In the genomic region with DNA sequence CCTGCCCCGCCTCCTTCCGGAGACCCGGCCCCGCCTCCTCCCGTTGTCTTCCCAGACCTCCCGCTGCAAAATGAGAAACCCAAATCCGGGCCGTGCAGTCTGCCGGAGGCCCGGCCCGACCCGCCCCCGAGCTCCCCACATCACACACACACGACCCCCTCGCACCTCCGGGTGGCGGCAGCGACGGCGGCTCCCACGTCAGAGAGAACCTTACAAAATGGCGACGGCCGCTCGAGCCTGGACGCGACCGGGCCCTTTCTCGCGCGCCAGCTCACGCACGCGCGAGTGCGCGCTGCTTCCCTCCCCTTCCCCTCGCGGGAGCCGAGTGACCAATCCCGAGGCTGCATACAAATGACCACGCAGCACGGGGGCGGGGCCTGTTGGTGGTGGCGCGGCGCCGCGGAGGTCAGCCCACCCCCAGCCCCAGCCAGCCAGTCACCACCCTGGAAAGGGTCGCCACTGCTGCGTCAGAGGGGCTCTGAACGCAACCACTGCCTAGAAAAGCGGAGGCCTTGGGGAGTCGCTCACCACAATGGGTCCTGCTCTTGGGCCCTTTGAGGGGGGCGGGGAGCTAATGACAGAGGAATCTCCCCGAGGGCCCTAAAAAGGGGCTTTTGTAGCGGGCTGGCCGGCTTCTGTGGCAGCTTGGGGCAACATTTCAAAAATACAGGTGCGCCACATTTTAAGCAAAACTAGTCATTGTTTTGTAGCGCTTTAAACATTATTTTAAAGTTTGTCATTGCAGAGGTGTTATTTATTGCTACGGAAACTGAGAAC, we compare ENCODE assay signal across 1 cellular context.
TF ChIP-seq lines count a peak whose summit lies in the region.

RBM4B (minus strand) TSS at position 289 of the 777 bp plus-strand sequence. CDS start 808 bp downstream, outside the sequence.

TF ChIP-seq in WTC11, 78 proteins besides CTCF, POLR2A, EP300 and RAD21 (continued from another document and continues in another):
- no peak for TF ChIP-seq AFF4 (CRISPR knock-in tag; IDR thresholded peaks at IDR 0.05; ENCODE audit: borderline replicate concordance)
- TF ChIP-seq, protein P1, sequence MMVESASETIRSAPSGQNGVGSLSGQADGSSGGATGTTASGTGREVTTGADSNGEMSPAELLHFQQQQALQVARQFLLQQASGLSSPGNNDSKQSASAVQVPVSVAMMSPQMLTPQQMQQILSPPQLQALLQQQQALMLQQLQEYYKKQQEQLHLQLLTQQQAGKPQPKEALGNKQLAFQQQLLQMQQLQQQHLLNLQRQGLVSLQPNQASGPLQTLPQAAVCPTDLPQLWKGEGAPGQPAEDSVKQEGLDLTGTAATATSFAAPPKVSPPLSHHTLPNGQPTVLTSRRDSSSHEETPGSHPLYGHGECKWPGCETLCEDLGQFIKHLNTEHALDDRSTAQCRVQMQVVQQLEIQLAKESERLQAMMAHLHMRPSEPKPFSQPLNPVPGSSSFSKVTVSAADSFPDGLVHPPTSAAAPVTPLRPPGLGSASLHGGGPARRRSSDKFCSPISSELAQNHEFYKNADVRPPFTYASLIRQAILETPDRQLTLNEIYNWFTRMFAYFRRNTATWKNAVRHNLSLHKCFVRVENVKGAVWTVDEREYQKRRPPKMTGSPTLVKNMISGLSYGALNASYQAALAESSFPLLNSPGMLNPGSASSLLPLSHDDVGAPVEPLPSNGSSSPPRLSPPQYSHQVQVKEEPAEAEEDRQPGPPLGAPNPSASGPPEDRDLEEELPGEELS (CRISPR knock-in tag; IDR thresholded peaks at IDR 0.05): no peak
- peak; percentile 68 for TF ChIP-seq TEAD1 (CRISPR knock-in tag; IDR thresholded peaks at IDR 0.05)
- TF ChIP-seq ZNF396 (CRISPR knock-in tag; IDR thresholded peaks at IDR 0.05; ENCODE audit: borderline replicate concordance): no peak
- no peak for TF ChIP-seq ATF2 (CRISPR knock-in tag; IDR thresholded peaks at IDR 0.05; ENCODE audit: borderline replicate concordance, low read depth)
- TF ChIP-seq ZNF423 (CRISPR knock-in tag; IDR thresholded peaks at IDR 0.05): no peak
- no peak for TF ChIP-seq STAT6 (CRISPR knock-in tag; conservative IDR thresholded peaks at IDR 0.05; ENCODE audit: low read depth)
- no peak; the same call in 1 of the 2 replicates for TF ChIP-seq MYBL2 (CRISPR knock-in tag; IDR thresholded peaks at IDR 0.05)
- no peak for TF ChIP-seq EMX1 (CRISPR knock-in tag; IDR thresholded peaks at IDR 0.05)
- TF ChIP-seq, protein P2, sequence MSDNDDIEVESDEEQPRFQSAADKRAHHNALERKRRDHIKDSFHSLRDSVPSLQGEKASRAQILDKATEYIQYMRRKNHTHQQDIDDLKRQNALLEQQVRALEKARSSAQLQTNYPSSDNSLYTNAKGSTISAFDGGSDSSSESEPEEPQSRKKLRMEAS (CRISPR knock-in tag; IDR thresholded peaks at IDR 0.05): no peak; the same call in none of the 2 replicates
- no peak for TF ChIP-seq ZNF232 (CRISPR knock-in tag; IDR thresholded peaks at IDR 0.05)
- no peak for TF ChIP-seq RORB (CRISPR knock-in tag; IDR thresholded peaks at IDR 0.05)
- TF ChIP-seq TCF7 (CRISPR knock-in tag; IDR thresholded peaks at IDR 0.05; ENCODE audit: low read depth): no peak
- TF ChIP-seq ZBTB21 (CRISPR knock-in tag; IDR thresholded peaks at IDR 0.05; ENCODE audit: borderline replicate concordance): no peak; the same call in 1 of the 2 replicates
- TF ChIP-seq ZSCAN18 (CRISPR knock-in tag; IDR thresholded peaks at IDR 0.05): no peak
- TF ChIP-seq, protein P3, sequence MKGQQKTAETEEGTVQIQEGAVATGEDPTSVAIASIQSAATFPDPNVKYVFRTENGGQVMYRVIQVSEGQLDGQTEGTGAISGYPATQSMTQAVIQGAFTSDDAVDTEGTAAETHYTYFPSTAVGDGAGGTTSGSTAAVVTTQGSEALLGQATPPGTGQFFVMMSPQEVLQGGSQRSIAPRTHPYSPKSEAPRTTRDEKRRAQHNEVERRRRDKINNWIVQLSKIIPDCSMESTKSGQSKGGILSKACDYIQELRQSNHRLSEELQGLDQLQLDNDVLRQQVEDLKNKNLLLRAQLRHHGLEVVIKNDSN (CRISPR knock-in tag; IDR thresholded peaks at IDR 0.05): peak; percentile 63; the same call in 1 of the 2 replicates
- TF ChIP-seq ZNF532 (CRISPR knock-in tag; IDR thresholded peaks at IDR 0.05; ENCODE audit: borderline replicate concordance): no peak
- TF ChIP-seq GRHL2 (CRISPR knock-in tag; IDR thresholded peaks at IDR 0.05; ENCODE audit: insufficient replicate concordance, severe bottlenecking): no peak
- no peak; the same call in 1 of the 2 replicates for TF ChIP-seq TP53 (CRISPR knock-in tag; IDR thresholded peaks at IDR 0.05)
- TF ChIP-seq ZNF263 (CRISPR knock-in tag; IDR thresholded peaks at IDR 0.05; ENCODE audit: low read depth): no peak
- no peak for TF ChIP-seq ZNF416 (CRISPR knock-in tag; IDR thresholded peaks at IDR 0.05)
- TF ChIP-seq ATF6 (CRISPR knock-in tag; IDR thresholded peaks at IDR 0.05): no peak
- peak; percentile 61; the same call in 1 of the 2 replicates for TF ChIP-seq FOXP1 (CRISPR knock-in tag; IDR thresholded peaks at IDR 0.05; ENCODE audit: borderline replicate concordance)
- no peak for TF ChIP-seq JUN (CRISPR knock-in tag; IDR thresholded peaks at IDR 0.05)
- TF ChIP-seq NR2C2 (CRISPR knock-in tag; IDR thresholded peaks at IDR 0.05): no peak
